Comparison of ENCODE assay signal across 8 cellular contexts in genomic region chr12:79935021-79935623, GRCh38. TPM values are rescaled to one million over a fixed set of nuclear protein-coding genes. Genes with fewer than 3 reads are reported as not detected.
DNase-seq lines count a peak whose midpoint lies in the region; ATAC-seq and TF ChIP-seq lines count a peak whose summit lies in the region.

TSS of gene PPP1R12A (minus strand) at chr12:79935097. CDS start at chr12:79934931, 166 bp downstream.

- peaks cover 28% of the 10 kb centered on the region for H3K4me1 ChIP-seq in adipocyte (ENCODE audit: control insufficient read depth, insufficient read depth, low read length)
- H3K4me1 ChIP-seq in cardiac muscle cell (ENCODE audit: low read depth): peaks cover 9% of the 10 kb centered on the region
- H3K4me1 ChIP-seq in trophoblast cell (ENCODE audit: control insufficient read depth in 1 of 2, insufficient read depth in 2 of 2, low read length in 2 of 2): no peaks in the 10 kb centered on the region
- H3K4me1 ChIP-seq in transverse colon: peaks cover 10 to 48% (median 20%) of the 10 kb centered on the region in 4 donors

- peak within 1 kb of the TSS; percentile 85 for H2BK5ac ChIP-seq in trophoblast cell (ENCODE audit: low read depth, low read length, poor library complexity)

- H2AFZ ChIP-seq in trophoblast cell (ENCODE audit: insufficient read depth, low read length, poor library complexity): peak within 1 kb of the TSS; percentile 87

- H3K4me3 ChIP-seq in adipocyte (ENCODE audit: low read length) (peak within 1 kb of the TSS; percentile 99), cardiac muscle cell (peak within 1 kb of the TSS; percentile 72), trophoblast cell (ENCODE audit: low read depth, low read length) (peak within 1 kb of the TSS; percentile 100), transverse colon (peak within 1 kb of the TSS; percentile 76 to 96 (median 87))

- no peak for TF ChIP-seq EP300 in transverse colon (IDR thresholded peaks at IDR 0.05; ENCODE audit: low read depth)

- H2BK120ac ChIP-seq in trophoblast cell (ENCODE audit: insufficient read depth, low read length, poor library complexity): peak within 1 kb of the TSS; percentile 70

- H2BK12ac ChIP-seq in trophoblast cell (ENCODE audit: low read length): no peak within 1 kb of the TSS

- H3K18ac ChIP-seq in trophoblast cell (ENCODE audit: low read length): peak within 1 kb of the TSS; percentile 89

- in situ Hi-C loops in transverse colon (cut with MboI; ENCODE audit: low pct_ligation_motif_present in 1 of 4, low pct_unique_long_range_greater_than_20kb in 1 of 4, low sequenced_read_pairs in 3 of 4): no loop called here

- peak within 1 kb of the TSS; percentile 90 for H4K12ac ChIP-seq in trophoblast cell (ENCODE audit: low read depth, low read length)

- peaks cover 12% of the 10 kb centered on the region for H3K79me1 ChIP-seq in trophoblast cell (ENCODE audit: low read length)

- peaks cover 7% of the 10 kb centered on the region for H3K79me2 ChIP-seq in trophoblast cell (ENCODE audit: control insufficient read depth, insufficient read depth, low read length, poor library complexity)

- H4K91ac ChIP-seq in trophoblast cell (ENCODE audit: low read depth, low read length): peak within 1 kb of the TSS; percentile 92

- TF ChIP-seq CTCF in GM12873 (IDR thresholded peaks at IDR 0.05; ENCODE audit: insufficient read depth, low read depth, low read length, missing control alignments) (peak; percentile 7), cardiac muscle cell (IDR thresholded peaks at IDR 0.05; ENCODE audit: low read depth, low read length) (peak; percentile 10), transverse colon (IDR thresholded peaks at IDR 0.05) (peak in 3 of 5 experiments; percentile 13 to 50 (median 18))

- no peaks in the 10 kb centered on the region for H3K9me3 ChIP-seq in adipocyte (ENCODE audit: control insufficient read depth, low read length)
- H3K9me3 ChIP-seq in cardiac muscle cell (ENCODE audit: low read depth): no peaks in the 10 kb centered on the region
- no peaks in the 10 kb centered on the region for H3K9me3 ChIP-seq in trophoblast cell (ENCODE audit: insufficient read depth, low read depth, low read length)
- H3K9me3 ChIP-seq in transverse colon: no peaks in the 10 kb centered on the region

- DNase-seq in NCI-H1417 treated with DMSO at 0.1 percent for 48 hours (lab: John Stamatoyannopoulos, UW): peak; percentile 93
- DNase-seq in SW480 (ENCODE audit: low spot score): peak; percentile 95
- peak; percentile 99 for DNase-seq in adipocyte (ENCODE audit: low read depth)
- peak; percentile 99 for DNase-seq in cardiac muscle cell (ENCODE audit: low read depth in 1 of 2, low spot score in 1 of 2)
- DNase-seq in trophoblast cell: peak; percentile 95 to 99
- DNase-seq in transverse colon: peak; percentile 97

- peak within 1 kb of the TSS; percentile 89 for H4K8ac ChIP-seq in trophoblast cell (ENCODE audit: low read depth, low read length)

- WGBS in trophoblast cell (ENCODE audit: extremely low coverage, insufficient coverage, insufficient read length): no CpG with 5 or more reads among the region's 44 CpGs
- WGBS in transverse colon (ENCODE audit: low coverage in 1 of 2), 2 donors: 0% methylated on average over 44 of the region's 44 CpGs; no CpG with 5 or more reads in 1 of the 2 donors

- H3K23ac ChIP-seq in trophoblast cell (ENCODE audit: low read length): peak within 1 kb of the TSS; percentile 99

- ATAC-seq in HG02763 (IDR thresholded peaks at IDR 0.05; ENCODE audit: unreplicated experiment): peak; percentile 91

- peak within 1 kb of the TSS; percentile 11 for H2AK5ac ChIP-seq in trophoblast cell (ENCODE audit: low read length)

- H3K27me3 ChIP-seq in adipocyte (replicated peaks; ENCODE audit: control insufficient read depth, insufficient read depth, low read length) (no peaks in the 10 kb centered on the region), cardiac muscle cell (no peaks in the 10 kb centered on the region), trophoblast cell (ENCODE audit: insufficient read depth, low read length) (no peaks in the 10 kb centered on the region), transverse colon (no peaks in the 10 kb centered on the region)

- peak within 1 kb of the TSS; percentile 92 for H3K4me2 ChIP-seq in trophoblast cell (ENCODE audit: low read length)

- peak within 1 kb of the TSS; percentile 76 for H3K4ac ChIP-seq in trophoblast cell (ENCODE audit: low read depth, low read length)

- H3K14ac ChIP-seq in trophoblast cell (ENCODE audit: low read length): peak within 1 kb of the TSS; percentile 91

- no peaks in the 10 kb centered on the region for H3K36me3 ChIP-seq in adipocyte (ENCODE audit: control insufficient read depth, insufficient read depth, low read length, severe bottlenecking)
- no peaks in the 10 kb centered on the region for H3K36me3 ChIP-seq in cardiac muscle cell
- H3K36me3 ChIP-seq in trophoblast cell (ENCODE audit: control insufficient read depth in 1 of 2, insufficient read depth in 2 of 2, low read length in 2 of 2): no peaks in the 10 kb centered on the region
- no peaks in the 10 kb centered on the region for H3K36me3 ChIP-seq in transverse colon

- H3K9ac ChIP-seq in adipocyte (ENCODE audit: low read length): peak within 1 kb of the TSS; percentile 99
- H3K9ac ChIP-seq in trophoblast cell (ENCODE audit: low read length): peak within 1 kb of the TSS; percentile 100

- intact Hi-C loops in transverse colon (cut with DNase I; ENCODE audit: low total_unique reads): loop anchor here (10.0 kb wide), 1 partner anchor 120 kb away; no protein-coding TSS in a partner anchor

- H3K27ac ChIP-seq in cardiac muscle cell (peak within 1 kb of the TSS; percentile 99), trophoblast cell (ENCODE audit: low read depth, low read length) (peak within 1 kb of the TSS; percentile 98), transverse colon (peak within 1 kb of the TSS; percentile 96 to 99 (median 97))

- TF ChIP-seq POLR2A in transverse colon (IDR thresholded peaks at IDR 0.05): peak; percentile 99

RNA-seq across cellular contexts. Expression of gene PPP1R12A, which starts in this region (rescaled TPM):
- total RNA-seq in cardiac muscle cell: 117 and 208 TPM in 2 replicates
- polyA plus RNA-seq in cardiac muscle cell: 194 and 233 TPM in 2 replicates
- polyA plus RNA-seq in trophoblast cell (2013): 142 and 152 TPM in 2 replicates
- total RNA-seq in transverse colon: 100 to 1,000 TPM; 100 to 121 (median 113) TPM

Comparison
In these comparisons a context has a peak if more than half of its experiments do, and no peak if none do; other contexts are left out.
1. Peak in every context shown above with its lines: DNase-seq, ATAC-seq, H3K4me3 ChIP-seq and H3K27ac ChIP-seq.